10 cellular contexts compared by ENCODE assay signal in genomic region chr7:66697451-66698438, GRCh38. TPM values are rescaled to one million over a fixed set of nuclear protein-coding genes. Genes with fewer than 3 reads are reported as not detected.
A peak's percentile ranks its signal among the peaks of the same experiment; 100 is the strongest.
DNase-seq lines count a peak whose midpoint lies in the region; ATAC-seq and TF ChIP-seq lines count a peak whose summit lies in the region.
"Had no signal": no experiment of that assay in that cellular context is flagged by ENCODE, and none has a peak within 500 bp of the region (broad histone marks: within the 10 kb centered on the region; RNA-seq: fewer than 3 reads in every experiment).

No MANE protein-coding gene starts in this region.

- H3K9me3 Mint-ChIP-seq in effector memory CD8-positive, alpha-beta T cell, result no peaks in the 10 kb centered on the region

- no peak for TF ChIP-seq CTCF in mucosa of descending colon (IDR thresholded peaks at IDR 0.05)

- intact Hi-C loops in mucosa of descending colon (cut with DNase I, micrococcal nuclease), result no loop called here

- DNase-seq in AG08396 (ENCODE audit: low spot score) (peak; percentile 68), MG63 (peak; percentile 93), mucosa of descending colon (no peak), foreskin melanocyte (no peak)
- DNase-seq in effector memory CD8-positive, alpha-beta T cell, result no peak
- DNase-seq in stimulated activated CD8-positive, alpha-beta memory T cell treated with anti-CD3 and anti-CD28 coated beads, Interleukin-4, amount 100 ng/mL, for 48 hours, result no peak
- DNase-seq: upper lobe of right lung had no signal

- H3K27me3 ChIP-seq in MG63, result no peaks in the 10 kb centered on the region
- H3K27me3 ChIP-seq: upper lobe of right lung had no signal

- H3K4me3 ChIP-seq in MG63 (no peak overlapping the region), mucosa of descending colon (no peak overlapping the region)
- H3K4me3 ChIP-seq: smooth muscle cell, upper lobe of right lung had no signal

- H3K9me3 ChIP-seq in MG63 (no peaks in the 10 kb centered on the region), mucosa of descending colon (no peaks in the 10 kb centered on the region)
- H3K9me3 ChIP-seq: upper lobe of right lung had no signal

- H3K36me3 Mint-ChIP-seq in effector memory CD8-positive, alpha-beta T cell (ENCODE audit: insufficient read depth), result peaks cover 25% of the 10 kb centered on the region

- H3K4me1 Mint-ChIP-seq in effector memory CD8-positive, alpha-beta T cell (ENCODE audit: low read depth in 2 of 2), result peaks cover 6 to 8% of the 10 kb centered on the region in 2 donors

- no peak overlapping the region for H3K4me3 Mint-ChIP-seq in effector memory CD8-positive, alpha-beta T cell

- no peaks in the 10 kb centered on the region for H3K27me3 Mint-ChIP-seq in effector memory CD8-positive, alpha-beta T cell

- no peaks in the 10 kb centered on the region for H3K4me1 ChIP-seq in mucosa of descending colon (ENCODE audit: low read depth)
- H3K4me1 ChIP-seq: upper lobe of right lung had no signal

- peak overlapping the region; percentile 75 to 83 for H3K27ac Mint-ChIP-seq in effector memory CD8-positive, alpha-beta T cell

- no peaks in the 10 kb centered on the region for H3K36me3 ChIP-seq in MG63
- no peaks in the 10 kb centered on the region for H3K36me3 ChIP-seq in mucosa of descending colon (ENCODE audit: low read depth)
- H3K36me3 ChIP-seq: upper lobe of right lung had no signal

- no peak for ATAC-seq in effector memory CD8-positive, alpha-beta T cell (replicated peaks)
- peak; percentile 36 for ATAC-seq in mucosa of descending colon
- ATAC-seq in GM19035 (IDR thresholded peaks at IDR 0.05; ENCODE audit: unreplicated experiment), result no peak
- no peak for ATAC-seq in HG02610 (IDR thresholded peaks at IDR 0.05; ENCODE audit: unreplicated experiment)

RNA-seq across cellular contexts. Expression of gene RABGEF1, which starts 42.8 kb away (rescaled TPM):
- 12.2 and 29.1 TPM in 2 replicates for total RNA-seq in MG63 (2014; rRNA removed; shearing (Covaris generic); ENCODE audit: low replicate concordance)
- 10 to 100 TPM; 25.0 to 31.7 (median 26.9) TPM for total RNA-seq in mucosa of descending colon

Comparison
In these comparisons a context has a peak if more than half of its experiments do, and no peak if none do; other contexts are left out.
1. DNase-seq: peak in AG08396 (single experiment) and MG63 (single experiment); none in effector memory CD8-positive, alpha-beta T cell (0 of 3), mucosa of descending colon (0 of 3), stimulated activated CD8-positive, alpha-beta memory T cell treated with anti-CD3 and anti-CD28 coated beads, Interleukin-4, amount 100 ng/mL, for 48 hours (single experiment) and foreskin melanocyte (single experiment).